In the genomic region with DNA sequence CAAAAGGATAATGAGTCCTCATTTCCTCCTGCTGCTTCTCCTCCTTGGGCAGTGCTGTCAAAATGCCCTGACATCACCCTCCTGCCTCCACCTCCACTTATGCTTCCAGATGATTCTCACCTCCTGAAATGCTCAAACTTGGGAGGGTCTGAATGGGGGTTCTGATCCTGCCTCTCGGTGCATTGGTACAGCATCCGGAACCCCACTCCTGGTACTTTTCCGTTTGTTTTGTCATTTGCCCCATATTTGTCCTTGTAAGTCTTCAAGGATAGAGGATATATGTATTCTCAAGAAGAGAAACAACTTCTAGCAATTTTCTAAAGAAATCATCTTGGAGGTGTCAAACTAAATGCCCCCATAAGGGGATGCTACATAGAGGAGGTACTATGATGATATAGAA, we compare ENCODE assay signal across 28 cellular contexts.
"Had no signal": no experiment of that assay in that cellular context is flagged by ENCODE, and none has a peak within 500 bp of the region (broad histone marks: within the 10 kb centered on the region; RNA-seq: fewer than 3 reads in every experiment).

No MANE protein-coding gene starts in this region.

- ATAC-seq: naive thymus-derived CD8-positive, alpha-beta T cell; psoas muscle; right cardiac atrium; right lobe of liver; stimulated activated effector memory CD8-positive, alpha-beta T cell treated with anti-CD3 and anti-CD28 coated beads, Interleukin-12 subunit alpha, Interleukin-12 subunit beta, amount 100 ng/mL, for 72 hours; stimulated activated naive B cell treated with anti-CD40 and anti-IgM and Interleukin-4, amounts not matched to agents 10 μg/mL and 1 μg/mL and 100 μg/mL, for 72 hours; upper lobe of right lung had no signal

- H3K4me3 Mint-ChIP-seq: naive thymus-derived CD8-positive, alpha-beta T cell; nephron; neural progenitor cell; stimulated activated effector memory CD8-positive, alpha-beta T cell treated with anti-CD3 and anti-CD28 coated beads, Interleukin-12 subunit alpha, Interleukin-12 subunit beta, amount 100 ng/mL, for 72 hours; stimulated activated naive B cell treated with anti-CD40 and anti-IgM and Interleukin-4, amounts not matched to agents 10 μg/mL and 1 μg/mL and 100 μg/mL, for 72 hours; stimulated activated naive CD8-positive, alpha-beta T cell treated with anti-CD3 and anti-CD28 coated beads, Interleukin-15, Interleukin-2, amounts not matched to agents 100 ng/mL and 50 ng/mL, for 24 hours; type B pancreatic cell had no signal

- H3K27me3 Mint-ChIP-seq: progenitor cell of endocrine pancreas; stimulated activated naive B cell treated with anti-CD40 and anti-IgM and Interleukin-4, amounts not matched to agents 10 μg/mL and 1 μg/mL and 100 μg/mL, for 72 hours; stimulated activated naive CD8-positive, alpha-beta T cell treated with anti-CD3 and anti-CD28 coated beads, Interleukin-15, Interleukin-2, amounts not matched to agents 100 ng/mL and 50 ng/mL, for 24 hours; type B pancreatic cell had no signal

- H3K27ac Mint-ChIP-seq: naive thymus-derived CD8-positive, alpha-beta T cell; nephron; neural progenitor cell; progenitor cell of endocrine pancreas; stimulated activated effector memory CD8-positive, alpha-beta T cell treated with anti-CD3 and anti-CD28 coated beads, Interleukin-12 subunit alpha, Interleukin-12 subunit beta, amount 100 ng/mL, for 72 hours; stimulated activated naive B cell treated with anti-CD40 and anti-IgM and Interleukin-4, amounts not matched to agents 10 μg/mL and 1 μg/mL and 100 μg/mL, for 72 hours; stimulated activated naive CD8-positive, alpha-beta T cell treated with anti-CD3 and anti-CD28 coated beads, Interleukin-15, Interleukin-2, amounts not matched to agents 100 ng/mL and 50 ng/mL, for 24 hours; type B pancreatic cell had no signal

- H3K4me3 ChIP-seq: neural progenitor cell, ovary, psoas muscle, right lobe of liver, sigmoid colon, stomach, thoracic aorta, thyroid gland, tibial nerve, upper lobe of right lung, uterus had no signal

- H3K36me3 ChIP-seq: neural progenitor cell, ovary, right lobe of liver, sigmoid colon, stomach, thoracic aorta, thyroid gland, tibial nerve, upper lobe of right lung, uterus had no signal

- H3K9me3 ChIP-seq: ovary, right lobe of liver, thoracic aorta, thyroid gland, upper lobe of right lung, uterus had no signal

- H3K4me1 ChIP-seq: parathyroid adenoma, psoas muscle, right lobe of liver, sigmoid colon, stomach, thyroid gland, tibial nerve, upper lobe of right lung, uterus had no signal

- H3K27me3 ChIP-seq: neural progenitor cell, ovary, right lobe of liver, sigmoid colon, stomach, thyroid gland, tibial nerve, upper lobe of right lung, uterus had no signal

- H3K9ac ChIP-seq: neural progenitor cell, parathyroid adenoma had no signal

- H3K36me3 Mint-ChIP-seq: stimulated activated effector memory CD8-positive, alpha-beta T cell treated with anti-CD3 and anti-CD28 coated beads, Interleukin-12 subunit alpha, Interleukin-12 subunit beta, amount 100 ng/mL, for 72 hours; stimulated activated naive B cell treated with anti-CD40 and anti-IgM and Interleukin-4, amounts not matched to agents 10 μg/mL and 1 μg/mL and 100 μg/mL, for 72 hours; type B pancreatic cell had no signal

- H3K4me1 Mint-ChIP-seq: naive thymus-derived CD8-positive, alpha-beta T cell; nephron; stimulated activated effector memory CD8-positive, alpha-beta T cell treated with anti-CD3 and anti-CD28 coated beads, Interleukin-12 subunit alpha, Interleukin-12 subunit beta, amount 100 ng/mL, for 72 hours; stimulated activated naive B cell treated with anti-CD40 and anti-IgM and Interleukin-4, amounts not matched to agents 10 μg/mL and 1 μg/mL and 100 μg/mL, for 72 hours had no signal

- DNase-seq: naive thymus-derived CD8-positive, alpha-beta T cell; occipital lobe; ovary; posterior cingulate gyrus; psoas muscle; right cardiac atrium; right lobe of liver; sigmoid colon; small intestine; stimulated activated CD4-positive, alpha-beta T cell treated with anti-CD3 and anti-CD28 coated beads, Interleukin-15, amount 100 ng/mL, for 24 hours; stimulated activated CD4-positive, alpha-beta T cell treated with anti-CD3 and anti-CD28 coated beads, Interleukin-2, amount 100 ng/mL, for 24 hours; stimulated activated CD4-positive, alpha-beta T cell treated with anti-CD3 and anti-CD28 coated beads, Interleukin-2, amount 100 ng/mL, for 48 hours; stimulated activated CD4-positive, alpha-beta T cell treated with anti-CD3 and anti-CD28 coated beads, Interleukin-4, amount 100 ng/mL, for 24 hours; stimulated activated naive B cell treated with anti-CD40 and anti-IgM and Interleukin-4, amounts not matched to agents 10 μg/mL and 1 μg/mL and 100 μg/mL, for 72 hours; stimulated activated naive CD4-positive, alpha-beta T cell treated with Interleukin-2 at 50 U/mL for 16 hours; stomach; thyroid gland; upper lobe of right lung; uterus had no signal

- H3K27ac ChIP-seq: neural progenitor cell, ovary, parathyroid adenoma, psoas muscle, right lobe of liver, sigmoid colon, stomach, thoracic aorta, thyroid gland, tibial nerve, upper lobe of right lung, uterus had no signal
